ENCODE assay signal across 8 cellular contexts in genomic region chr17:50903604-50904521, GRCh38. TPM values are rescaled to one million over a fixed set of nuclear protein-coding genes. Genes with fewer than 3 reads are reported as not detected.
DNase-seq lines count a peak whose midpoint lies in the region; ATAC-seq and TF ChIP-seq lines count a peak whose summit lies in the region.

No MANE protein-coding gene starts in this region.

- no peaks in the 10 kb centered on the region for H3K9me3 Mint-ChIP-seq in activated B cell treated with CpG ODN at 0.5 μM for 24 hours

- CTCF ChIA-PET in activated B cell treated with CpG ODN at 0.5 μM for 24 hours (lab: Charles Lee), result no interaction called here

- ATAC-seq in activated CD4-positive, CD25-positive, alpha-beta regulatory T cell treated with anti-CD3 and anti-CD28 coated beads, Interleukin-2, amount 50 U/mL, for 24 hours, result peak; percentile 86 to 89
- ATAC-seq in activated B cell treated with CpG ODN at 0.5 μM for 24 hours (ENCODE audit: low read depth) (peak; percentile 71), HG03159 (IDR thresholded peaks at IDR 0.05; ENCODE audit: unreplicated experiment) (no peak)

- POLR2A ChIA-PET in activated B cell treated with CpG ODN at 0.5 μM for 24 hours (lab: Charles Lee), result interaction anchor here (3.0 to 5.6 kb wide), 2 partner anchors 13 to 38 kb away, joined by 8 to 34 read pairs; partner anchors contain the start of gene TOB1

- TF ChIP-seq CTCF in activated B cell treated with CpG ODN at 0.5 μM for 24 hours (IDR thresholded peaks at IDR 0.05) (no peak), fibroblast of villous mesenchyme (IDR thresholded peaks at IDR 0.05; ENCODE audit: insufficient read depth, low read depth, low read length) (no peak)

- H3K4me3 ChIP-seq in fibroblast of villous mesenchyme (ENCODE audit: low read depth, low read length), result no peak overlapping the region

- H3K4me1 Mint-ChIP-seq in activated B cell treated with CpG ODN at 0.5 μM for 24 hours, result peaks cover 14% of the 10 kb centered on the region

- no peaks in the 10 kb centered on the region for H3K27me3 Mint-ChIP-seq in activated B cell treated with CpG ODN at 0.5 μM for 24 hours

- H3K4me3 Mint-ChIP-seq in activated B cell treated with CpG ODN at 0.5 μM for 24 hours, result no peak overlapping the region

- intact Hi-C loops in activated B cell treated with CpG ODN at 0.5 μM for 24 hours (cut with micrococcal nuclease), result loop anchor here (5.0 kb wide), 1 partner anchor 37 kb away; the partner anchor contains the start of gene TOB1

- H3K36me3 Mint-ChIP-seq in activated B cell treated with CpG ODN at 0.5 μM for 24 hours (ENCODE audit: low read depth), result no peaks in the 10 kb centered on the region

- DNase-seq in activated CD4-positive, CD25-positive, alpha-beta regulatory T cell (lab: John Stamatoyannopoulos, UW), result no peak
- DNase-seq in activated B cell treated with CpG ODN at 0.5 μM for 24 hours (no peak), fibroblast of villous mesenchyme (ENCODE audit: low read depth) (peak; percentile 84), occipital lobe (lab: John Stamatoyannopoulos, UW) (no peak), HuH-7 (ENCODE audit: low spot score) (no peak)
- DNase-seq in stimulated activated CD8-positive, alpha-beta memory T cell treated with anti-CD3 and anti-CD28 coated beads, Interleukin-12 subunit alpha, Interleukin-12 subunit beta, amount 100 ng/mL, for 1 hour (ENCODE audit: low read depth), result peak; percentile 22

- H3K27ac Mint-ChIP-seq in activated B cell treated with CpG ODN at 0.5 μM for 24 hours, result no peak overlapping the region

RNA-seq across cellular contexts. Expression of gene TOB1, which starts 37.7 kb away (rescaled TPM):
- total RNA-seq in activated B cell treated with CpG ODN at 0.5 μM for 24 hours (18.8 and 20.4 TPM in 2 replicates), fibroblast of villous mesenchyme (13.5 and 18.6 TPM in 2 replicates), occipital lobe (15.0 TPM)

Comparison
In these comparisons a context has a peak if more than half of its experiments do, and no peak if none do; other contexts are left out.
1. DNase-seq: peak in fibroblast of villous mesenchyme (single experiment) and stimulated activated CD8-positive, alpha-beta memory T cell treated with anti-CD3 and anti-CD28 coated beads, Interleukin-12 subunit alpha, Interleukin-12 subunit beta, amount 100 ng/mL, for 1 hour (single experiment); none in activated CD4-positive, CD25-positive, alpha-beta regulatory T cell (0 of 4), activated B cell treated with CpG ODN at 0.5 μM for 24 hours (single experiment), occipital lobe (single experiment) and HuH-7 (single experiment).